ENCODE assay signal across 8 cellular contexts in the genomic region with DNA sequence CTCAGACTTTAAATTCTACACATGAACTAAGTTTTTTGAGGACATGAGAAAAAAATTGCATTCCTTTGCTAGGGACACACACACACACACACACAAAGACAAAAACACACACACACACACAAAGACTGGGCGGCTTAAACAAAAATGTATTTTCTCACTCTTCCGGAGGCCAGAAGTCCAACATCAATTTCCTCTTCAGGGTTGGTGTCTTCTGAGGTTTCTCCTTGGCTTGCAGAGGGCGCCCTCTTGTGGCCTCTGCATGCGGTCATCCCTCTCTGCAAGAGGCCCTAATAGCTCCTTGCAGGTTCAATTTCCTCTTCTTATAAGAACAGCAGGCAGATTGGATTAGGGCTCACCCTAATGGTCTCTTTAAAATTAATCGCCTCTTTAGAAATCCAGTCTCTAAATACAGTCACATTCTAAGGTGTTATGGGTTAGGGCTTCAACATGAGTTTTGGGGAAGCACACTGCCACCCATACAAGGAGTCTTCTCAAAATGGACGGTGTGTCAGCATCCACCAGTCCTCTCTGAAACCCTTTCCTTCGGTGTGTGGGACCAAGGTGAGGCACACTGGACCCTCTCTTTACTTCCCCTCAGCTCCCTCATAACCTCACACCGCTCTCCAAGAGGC.
DNase-seq lines count a peak whose midpoint lies in the region; ATAC-seq and TF ChIP-seq lines count a peak whose summit lies in the region.

No MANE protein-coding gene starts in this region.

- H3K9me2 ChIP-seq in SK-N-SH: no peaks in the 10 kb centered on the region

- DNase-seq in GM10248 (ENCODE audit: extremely low spot score): peak; percentile 79
- peak; percentile 94 for DNase-seq in NB4 (ENCODE audit: low read depth)
- DNase-seq in SK-N-SH: peak; percentile 77
- DNase-seq in activated naive CD4-positive, alpha-beta T cell treated with anti-CD3 and anti-CD28 coated beads, Interleukin-2, amount 50 U/mL, for 72 hours (ENCODE audit: low spot score in 2 of 2): peak; percentile 83
- DNase-seq in glomerular visceral epithelial cell (ENCODE audit: extremely low spot score): peak; percentile 88
- peak; percentile 92 for DNase-seq in osteoblast (ENCODE audit: insufficient read length, low spot score, missing footprints)

- H3F3A ChIP-seq in SK-N-SH (replicated peaks; ENCODE audit: insufficient read depth): no peaks in the 10 kb centered on the region

- H2AFZ ChIP-seq in SK-N-SH (ENCODE audit: low read depth): peak overlapping the region; percentile 65
- H2AFZ ChIP-seq in osteoblast (ENCODE audit: low read length): peak overlapping the region; percentile 78

- no peaks in the 10 kb centered on the region for H3K27me3 ChIP-seq in SK-N-SH (ENCODE audit: insufficient read depth)
- H3K27me3 ChIP-seq in osteoblast (ENCODE audit: insufficient read depth, low read length): no peaks in the 10 kb centered on the region
- H3K27me3 ChIP-seq in thymus (ENCODE audit: control insufficient read depth, insufficient read depth): no peaks in the 10 kb centered on the region

- H3K4me1 ChIP-seq in SK-N-SH (ENCODE audit: control insufficient read depth in 1 of 2, insufficient read depth in 2 of 2, low read depth in 1 of 2, low read length in 1 of 2): peaks cover 0 to 2% of the 10 kb centered on the region in 2 experiments; a peak in 1 of 4 replicates
- H3K4me1 ChIP-seq in osteoblast (ENCODE audit: insufficient read depth, low read length): no peaks in the 10 kb centered on the region
- peaks cover 2% of the 10 kb centered on the region for H3K4me1 ChIP-seq in thymus (ENCODE audit: control insufficient read depth, insufficient read depth, low read length)

- H3K27ac Mint-ChIP-seq in activated naive CD4-positive, alpha-beta T cell treated with anti-CD3 and anti-CD28 coated beads, Interleukin-2, amount 50 U/mL, for 72 hours: peak overlapping the region; percentile 89 to 94

- peak; percentile 98 for TF ChIP-seq RAD21 in SK-N-SH (IDR thresholded peaks at IDR 0.05; ENCODE audit: low read length)

- WGBS in SK-N-SH (ENCODE audit: low lambda C conversion rate): 24% methylated on average over 8 of the region's 8 CpGs
- 4% methylated on average over 8 of the region's 8 CpGs for WGBS in thymus

- no peaks in the 10 kb centered on the region for H3K9me3 Mint-ChIP-seq in activated naive CD4-positive, alpha-beta T cell treated with anti-CD3 and anti-CD28 coated beads, Interleukin-2, amount 50 U/mL, for 72 hours

- peak; percentile 89 for TF ChIP-seq CTCF in GM10248 (IDR thresholded peaks at IDR 0.05; ENCODE audit: control extremely low read depth, extremely low read depth, low read depth, missing control alignments)
- TF ChIP-seq CTCF in NB4 (IDR thresholded peaks at IDR 0.05; ENCODE audit: low read depth, low read length): peak; percentile 92
- peak; percentile 98 for TF ChIP-seq CTCF in SK-N-SH (IDR thresholded peaks at IDR 0.05)
- peak; percentile 97 for TF ChIP-seq CTCF in osteoblast (IDR thresholded peaks at IDR 0.05; ENCODE audit: extremely low read depth, low read depth, low read length)

- peak overlapping the region; percentile 48 for H3K4me3 ChIP-seq in NB4 (ENCODE audit: low read depth, low read length)
- H3K4me3 ChIP-seq in SK-N-SH (ENCODE audit: low read depth in 2 of 2, low read length in 1 of 2): peak overlapping the region in 1 of 2 experiments; percentile 54; a peak in 1 of 4 replicates
- H3K4me3 ChIP-seq in osteoblast (ENCODE audit: insufficient read depth, low read length): peak overlapping the region; percentile 49
- H3K4me3 ChIP-seq in thymus (ENCODE audit: low read length): peak overlapping the region; percentile 53

- no peaks in the 10 kb centered on the region for H3K36me3 Mint-ChIP-seq in activated naive CD4-positive, alpha-beta T cell treated with anti-CD3 and anti-CD28 coated beads, Interleukin-2, amount 50 U/mL, for 72 hours

- no peak overlapping the region for H3K9ac ChIP-seq in SK-N-SH

- H3K36me3 ChIP-seq in SK-N-SH (replicated peaks in 1 of 2; ENCODE audit: control insufficient read depth in 1 of 2, insufficient read depth in 2 of 2, low read length in 1 of 2): no peaks in the 10 kb centered on the region
- no peaks in the 10 kb centered on the region for H3K36me3 ChIP-seq in osteoblast (ENCODE audit: insufficient read depth, low read length)
- H3K36me3 ChIP-seq in thymus (ENCODE audit: control insufficient read depth, insufficient read depth): no peaks in the 10 kb centered on the region

- TF ChIP-seq POLR2A in NB4 (IDR thresholded peaks at IDR 0.05; ENCODE audit: extremely low read depth, insufficient read length): no peak

- peak; percentile 84 for ATAC-seq in HG02588 (IDR thresholded peaks at IDR 0.05; ENCODE audit: unreplicated experiment)
- ATAC-seq in activated naive CD4-positive, alpha-beta T cell treated with anti-CD3 and anti-CD28 coated beads, Interleukin-2, amount 50 U/mL, for 72 hours: peak; percentile 90

- H4K20me1 ChIP-seq in SK-N-SH (ENCODE audit: insufficient read depth) (no peaks in the 10 kb centered on the region), osteoblast (ENCODE audit: insufficient read depth, low read length) (no peaks in the 10 kb centered on the region)

- H3K9me3 ChIP-seq in SK-N-SH: no peaks in the 10 kb centered on the region
- H3K9me3 ChIP-seq in osteoblast (ENCODE audit: low read depth, low read length): no peaks in the 10 kb centered on the region
- H3K9me3 ChIP-seq in thymus (ENCODE audit: control insufficient read depth): no peaks in the 10 kb centered on the region

- no peak for TF ChIP-seq EP300 in SK-N-SH (IDR thresholded peaks at IDR 0.05; ENCODE audit: borderline replicate concordance in 1 of 2, low read depth in 1 of 2, low read length in 1 of 2)

- H3K27ac ChIP-seq in SK-N-SH (ENCODE audit: low read depth in 2 of 2, low read length in 1 of 2) (no peak overlapping the region), osteoblast (ENCODE audit: low read depth, low read length) (no peak overlapping the region), thymus (ENCODE audit: low read depth) (peak overlapping the region; percentile 78)

- POLR2A ChIA-PET in GM10248 (lab: Yijun Ruan, JAX): no interaction called here
- POLR2A ChIA-PET in SK-N-SH (lab: Yijun Ruan, JAX): no interaction called here

- CTCF ChIA-PET in GM10248 (lab: Yijun Ruan, JAX) (interaction anchor here (0.6 to 12.3 kb wide), 99 partner anchors 10 to 946 kb away, joined by 3 to 298 read pairs (median 4); a partner anchor contains a TSS), SK-N-SH (lab: Yijun Ruan, JAX) (interaction anchor here (0.5 to 13.7 kb wide), 105 partner anchors 9 to 851 kb away, joined by 3 to 295 read pairs (median 4); a partner anchor contains a TSS)

- H3K4me2 ChIP-seq in SK-N-SH: no peak overlapping the region
- peak overlapping the region; percentile 64 for H3K4me2 ChIP-seq in osteoblast (ENCODE audit: insufficient read depth, low read length)

- H3K79me2 ChIP-seq in SK-N-SH (ENCODE audit: insufficient read depth) (no peaks in the 10 kb centered on the region), osteoblast (ENCODE audit: insufficient read depth, low read length) (no peaks in the 10 kb centered on the region)

TF ChIP-seq in SK-N-SH, 30 proteins besides CTCF, POLR2A, EP300 and RAD21:
- TF ChIP-seq FOSL2 (IDR thresholded peaks at IDR 0.05; ENCODE audit: borderline replicate concordance, low read depth): no peak
- no peak for TF ChIP-seq FOXJ3 (CRISPR knock-in tag; IDR thresholded peaks at IDR 0.05)
- TF ChIP-seq, protein P1, sequence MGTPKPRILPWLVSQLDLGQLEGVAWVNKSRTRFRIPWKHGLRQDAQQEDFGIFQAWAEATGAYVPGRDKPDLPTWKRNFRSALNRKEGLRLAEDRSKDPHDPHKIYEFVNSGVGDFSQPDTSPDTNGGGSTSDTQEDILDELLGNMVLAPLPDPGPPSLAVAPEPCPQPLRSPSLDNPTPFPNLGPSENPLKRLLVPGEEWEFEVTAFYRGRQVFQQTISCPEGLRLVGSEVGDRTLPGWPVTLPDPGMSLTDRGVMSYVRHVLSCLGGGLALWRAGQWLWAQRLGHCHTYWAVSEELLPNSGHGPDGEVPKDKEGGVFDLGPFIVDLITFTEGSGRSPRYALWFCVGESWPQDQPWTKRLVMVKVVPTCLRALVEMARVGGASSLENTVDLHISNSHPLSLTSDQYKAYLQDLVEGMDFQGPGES (IDR thresholded peaks at IDR 0.05; ENCODE audit: low read depth, low read length): no peak
- TF ChIP-seq NRF1 (IDR thresholded peaks at IDR 0.05; ENCODE audit: low read depth, low read length): peak; percentile 12; the same call in 1 of the 2 replicates
- peak; percentile 98 for TF ChIP-seq SMC3 (IDR thresholded peaks at IDR 0.05; ENCODE audit: low read depth, low read length)
